ENCODE assay signal across 24 cellular contexts in genomic region chr5:82414043-82414393, GRCh38.
A peak's percentile ranks its signal among the peaks of the same experiment; 100 is the strongest.
DNase-seq lines count a peak whose midpoint lies in the region; ATAC-seq and TF ChIP-seq lines count a peak whose summit lies in the region.
"Had no signal": no experiment of that assay in that cellular context is flagged by ENCODE, and none has a peak within 500 bp of the region (broad histone marks: within the 10 kb centered on the region; RNA-seq: fewer than 3 reads in every experiment).

No MANE protein-coding gene starts in this region.

- H3K27ac Mint-ChIP-seq in natural killer cell: peak overlapping the region in 1 of 2 donors; percentile 72
- no peak overlapping the region for H3K27ac Mint-ChIP-seq in CD14-positive monocyte
- H3K27ac Mint-ChIP-seq: activated CD4-positive, alpha-beta memory T cell treated with anti-CD3 and anti-CD28 coated beads for 36 hours; activated naive CD4-positive, alpha-beta T cell treated with anti-CD3 and anti-CD28 coated beads for 36 hours; activated T-helper 1 cell treated with anti-CD3 and anti-CD28 coated beads, Interleukin-12 subunit alpha, Interleukin-12 subunit beta, Interleukin-2, Interleukin-4 antibody, amounts not matched to agents 30 ng/mL and 10 ng/mL and 1 ng/mL, durations not matched to agents 14 hours and 24 hours and 36 hours had no signal

- H3K4me1 Mint-ChIP-seq in natural killer cell (peaks cover 30 to 31% of the 10 kb centered on the region in 2 donors), CD14-positive monocyte (peaks cover 57% of the 10 kb centered on the region)

- H3K27me3 ChIP-seq in PC-9 (ENCODE audit: insufficient read depth, low read depth): no peaks in the 10 kb centered on the region
- no peaks in the 10 kb centered on the region for H3K27me3 ChIP-seq in brain microvascular endothelial cell (replicated peaks)
- H3K27me3 ChIP-seq in subcutaneous abdominal adipose tissue (ENCODE audit: control insufficient read depth in 5 of 5, insufficient read depth in 4 of 5, low read length in 5 of 5): no peaks in the 10 kb centered on the region
- H3K27me3 ChIP-seq in suprapubic skin: no peaks in the 10 kb centered on the region
- H3K27me3 ChIP-seq: adrenal gland, BLaER1, sigmoid colon had no signal

- H3K36me3 Mint-ChIP-seq in natural killer cell: no peaks in the 10 kb centered on the region
- no peaks in the 10 kb centered on the region for H3K36me3 Mint-ChIP-seq in CD14-positive monocyte
- H3K36me3 Mint-ChIP-seq: activated CD4-positive, alpha-beta memory T cell treated with anti-CD3 and anti-CD28 coated beads for 36 hours had no signal

- POLR2A ChIA-PET in PC-9 (lab: Charles Lee; ENCODE audit: unreplicated experiment): no interaction called here

- DNase-seq in PC-9 (no peak), brain microvascular endothelial cell (no peak), natural killer cell (no peak), CD14-positive monocyte (ENCODE audit: low spot score) (no peak), suprapubic skin (ENCODE audit: low spot score in 2 of 2) (no peak)
- DNase-seq in activated effector memory CD4-positive, alpha-beta T cell treated with anti-CD3 and anti-CD28 coated beads, Interleukin-2, amount 50 U/mL, for 16 hours: no peak
- DNase-seq: activated CD4-positive, alpha-beta memory T cell treated with anti-CD3 and anti-CD28 coated beads for 36 hours; activated CD4-positive, alpha-beta T cell treated with anti-CD3 and anti-CD28 coated beads for 1 hour; activated CD8-positive, alpha-beta memory T cell treated with anti-CD3 and anti-CD28 coated beads, Interleukin-2, amount 50 U/mL, for 4 hours; activated naive CD4-positive, alpha-beta T cell treated with anti-CD3 and anti-CD28 coated beads for 36 hours; adrenal gland; hypothalamus; mesendoderm; NCI-H1105 treated with DMSO at 0.1 percent for 48 hours; NCI-H2081; NCI-H524 treated with DMSO at 0.1 percent for 48 hours; psoas muscle; sigmoid colon; stimulated activated CD4-positive, alpha-beta T cell treated with anti-CD3 and anti-CD28 coated beads, Interleukin-15, amount 100 ng/mL, for 24 hours; stimulated activated CD4-positive, alpha-beta T cell treated with anti-CD3 and anti-CD28 coated beads, Interleukin-4, amount 100 ng/mL, for 4 hours; trophoblast cell had no signal

- H3K36me3 ChIP-seq in PC-9 (ENCODE audit: low read depth) (no peaks in the 10 kb centered on the region), brain microvascular endothelial cell (replicated peaks) (no peaks in the 10 kb centered on the region), subcutaneous abdominal adipose tissue (ENCODE audit: control insufficient read depth in 5 of 5, insufficient read depth in 5 of 5, low read length in 5 of 5) (no peaks in the 10 kb centered on the region), suprapubic skin (no peaks in the 10 kb centered on the region)
- H3K36me3 ChIP-seq: adrenal gland, BLaER1, sigmoid colon had no signal

- no peak for ATAC-seq in natural killer cell
- ATAC-seq: psoas muscle had no signal

- H3K4me3 ChIP-seq in PC-9 (no peak overlapping the region), brain microvascular endothelial cell (ENCODE audit: low read depth, low read length) (no peak overlapping the region), subcutaneous abdominal adipose tissue (ENCODE audit: low read depth in 1 of 5, low read length in 5 of 5) (no peak overlapping the region), suprapubic skin (no peak overlapping the region)
- H3K4me3 ChIP-seq: adrenal gland, BLaER1, psoas muscle, sigmoid colon had no signal

- no peaks in the 10 kb centered on the region for H3F3A ChIP-seq in PC-9 (ENCODE audit: insufficient read depth, low read depth)

- H3K4me3 Mint-ChIP-seq in natural killer cell: peak overlapping the region; percentile 11
- H3K4me3 Mint-ChIP-seq in CD14-positive monocyte: no peak overlapping the region
- H3K4me3 Mint-ChIP-seq: activated CD4-positive, alpha-beta memory T cell treated with anti-CD3 and anti-CD28 coated beads for 36 hours; activated naive CD4-positive, alpha-beta T cell treated with anti-CD3 and anti-CD28 coated beads for 36 hours; activated T-helper 1 cell treated with anti-CD3 and anti-CD28 coated beads, Interleukin-12 subunit alpha, Interleukin-12 subunit beta, Interleukin-2, Interleukin-4 antibody, amounts not matched to agents 30 ng/mL and 10 ng/mL and 1 ng/mL, durations not matched to agents 14 hours and 24 hours and 36 hours had no signal

- no peak for TF ChIP-seq CTCF in PC-9 (conservative IDR thresholded peaks at IDR 0.05)
- no peak for TF ChIP-seq CTCF in brain microvascular endothelial cell (IDR thresholded peaks at IDR 0.05; ENCODE audit: low read depth, low read length, missing control alignments)
- no peak for TF ChIP-seq CTCF in natural killer cell (IDR thresholded peaks at IDR 0.05)
- no peak for TF ChIP-seq CTCF in CD14-positive monocyte (IDR thresholded peaks at IDR 0.05)
- TF ChIP-seq CTCF in suprapubic skin (IDR thresholded peaks at IDR 0.05): no peak

- H3K4me2 ChIP-seq in PC-9: no peak overlapping the region
- H3K4me2 ChIP-seq: BLaER1 had no signal

- H2AFZ ChIP-seq in PC-9: no peak overlapping the region

- no TSS peak for BruUV-seq in PC-9 (replicated peaks; lab: Mats Ljungman, UMichigan)

- intact Hi-C loops in PC-9 (cut with micrococcal nuclease; ENCODE audit: unreplicated experiment): no loop called here
- intact Hi-C loops in natural killer cell (cut with micrococcal nuclease): no loop called here
- intact Hi-C loops in CD14-positive monocyte (cut with micrococcal nuclease): no loop called here

- H3K9me3 Mint-ChIP-seq in natural killer cell (no peaks in the 10 kb centered on the region), CD14-positive monocyte (peaks cover 0 to 2% (median 0%) of the 10 kb centered on the region in 7 donors)
- H3K9me3 Mint-ChIP-seq: activated CD4-positive, alpha-beta memory T cell treated with anti-CD3 and anti-CD28 coated beads for 36 hours; activated naive CD4-positive, alpha-beta T cell treated with anti-CD3 and anti-CD28 coated beads for 36 hours; activated T-helper 1 cell treated with anti-CD3 and anti-CD28 coated beads, Interleukin-12 subunit alpha, Interleukin-12 subunit beta, Interleukin-2, Interleukin-4 antibody, amounts not matched to agents 30 ng/mL and 10 ng/mL and 1 ng/mL, durations not matched to agents 14 hours and 24 hours and 36 hours had no signal

- in situ Hi-C loops in brain microvascular endothelial cell (cut with HindIII; ENCODE audit: low pct_ligation_motif_present, low sequenced_read_pairs): no loop called here

- TF ChIP-seq EP300 in suprapubic skin (IDR thresholded peaks at IDR 0.05): no peak

- H3K27ac ChIP-seq in PC-9 (peak overlapping the region; percentile 15; the same call in 1 of the 2 replicates), brain microvascular endothelial cell (peak overlapping the region; percentile 70), subcutaneous abdominal adipose tissue (ENCODE audit: low read depth, low read length) (peak overlapping the region; percentile 19), suprapubic skin (no peak overlapping the region)
- H3K27ac ChIP-seq: BLaER1 had no signal

- H4K20me1 ChIP-seq in PC-9 (ENCODE audit: insufficient read depth): no peaks in the 10 kb centered on the region
- H4K20me1 ChIP-seq: BLaER1 had no signal

- H3K27me3 Mint-ChIP-seq in natural killer cell (ENCODE audit: low read depth in 2 of 2): no peaks in the 10 kb centered on the region
- H3K27me3 Mint-ChIP-seq in CD14-positive monocyte (ENCODE audit: low read depth in 3 of 3): peaks cover 0 to 1% (median 0%) of the 10 kb centered on the region in 3 donors
- H3K27me3 Mint-ChIP-seq: activated CD4-positive, alpha-beta memory T cell treated with anti-CD3 and anti-CD28 coated beads for 36 hours had no signal

- CTCF ChIA-PET in PC-9 (lab: Charles Lee): no interaction called here

- H3K4me1 ChIP-seq in PC-9 (replicated peaks; ENCODE audit: insufficient read depth): peaks cover 14% of the 10 kb centered on the region
- peaks cover 0 to 16% (median 11%) of the 10 kb centered on the region in 5 donors for H3K4me1 ChIP-seq in subcutaneous abdominal adipose tissue (ENCODE audit: control insufficient read depth in 5 of 5, insufficient read depth in 5 of 5, low read length in 5 of 5)
- peaks cover 6% of the 10 kb centered on the region for H3K4me1 ChIP-seq in suprapubic skin
- H3K4me1 ChIP-seq: BLaER1, psoas muscle, sigmoid colon had no signal

- H3K79me2 ChIP-seq in PC-9 (ENCODE audit: low read depth): no peaks in the 10 kb centered on the region

- H3K9me2 ChIP-seq in PC-9 (ENCODE audit: insufficient read depth): no peaks in the 10 kb centered on the region

- H3K9me3 ChIP-seq in PC-9 (ENCODE audit: insufficient read depth, low read depth) (no peaks in the 10 kb centered on the region), subcutaneous abdominal adipose tissue (ENCODE audit: control insufficient read depth in 5 of 5, low read length in 5 of 5) (no peaks in the 10 kb centered on the region), suprapubic skin (no peaks in the 10 kb centered on the region)
- H3K9me3 ChIP-seq: adrenal gland, BLaER1, psoas muscle, sigmoid colon had no signal

- no peak for TF ChIP-seq POLR2A in suprapubic skin (IDR thresholded peaks at IDR 0.05)

- peak overlapping the region in 1 of 5 donors; percentile 44 for H3K9ac ChIP-seq in subcutaneous abdominal adipose tissue (ENCODE audit: low read length in 5 of 5)
- H3K9ac ChIP-seq: BLaER1 had no signal
